Comparison of ENCODE assay signal across 8 cellular contexts in genomic region chr5:56818409-56819026, GRCh38. TPM values are rescaled to one million over a fixed set of nuclear protein-coding genes. Genes with fewer than 3 reads are reported as not detected.
DNase-seq lines count a peak whose midpoint lies in the region; ATAC-seq, FAIRE-seq and TF ChIP-seq lines count a peak whose summit lies in the region.

No MANE protein-coding gene starts in this region.

- H2AFZ ChIP-seq in neural progenitor cell (replicated peaks): no peak overlapping the region

- H3K36me3 ChIP-seq in DOHH2 (ENCODE audit: control insufficient read depth, low read length): peaks cover 11% of the 10 kb centered on the region
- no peaks in the 10 kb centered on the region for H3K36me3 ChIP-seq in neural progenitor cell

- H3K27me3 ChIP-seq in DOHH2 (ENCODE audit: control insufficient read depth, low read length) (no peaks in the 10 kb centered on the region), dorsolateral prefrontal cortex (no peaks in the 10 kb centered on the region), neural progenitor cell (peaks cover 24% of the 10 kb centered on the region)

- H3K27ac ChIP-seq in DOHH2 (ENCODE audit: low read depth, low read length) (peak overlapping the region; percentile 82), dorsolateral prefrontal cortex (peak overlapping the region in 4 of 59 donors; percentile 12 to 34 (median 32)), neural progenitor cell (no peak overlapping the region)

- peaks cover 5% of the 10 kb centered on the region for H4K20me1 ChIP-seq in DOHH2 (ENCODE audit: control insufficient read depth, insufficient read depth, low read depth, low read length)
- H4K20me1 ChIP-seq in neural progenitor cell (ENCODE audit: low read depth): peaks cover 65% of the 10 kb centered on the region

- H3F3A ChIP-seq in DOHH2 (ENCODE audit: control insufficient read depth, insufficient read depth) (peaks cover 9% of the 10 kb centered on the region; the same call in 1 of the 2 replicates), neural progenitor cell (ENCODE audit: low read depth) (peaks cover 24% of the 10 kb centered on the region)

- DNase-seq in NB4 (ENCODE audit: low read depth) (peak; percentile 43), dorsolateral prefrontal cortex (no peak), neural progenitor cell (ENCODE audit: low spot score) (no peak), HTR-8/SVneo (ENCODE audit: insufficient read length, low spot score) (no peak), HT-29 (ENCODE audit: low spot score) (no peak)
- no peak for DNase-seq in activated CD4-positive, alpha-beta T cell treated with anti-CD3 and anti-CD28 coated beads, Interleukin-2, amount 50 U/mL, for 4 hours

- FAIRE-seq in HTR-8/SVneo (lab: Jason Lieb, UNC): no peak

- peaks cover 24% of the 10 kb centered on the region for H3K4me1 Mint-ChIP-seq in neural progenitor cell

- intact Hi-C loops in dorsolateral prefrontal cortex (cut with DNase I): loop anchor here (5.0 to 10.0 kb wide), 4 partner anchors 336 to 826 kb away; partner anchors contain the start of genes IL6ST (in 2 of the 2) and GPBP1 (in 1 of the 2)

- no peak overlapping the region for H3K9ac ChIP-seq in neural progenitor cell

- H3K36me3 Mint-ChIP-seq in neural progenitor cell: peaks cover 14% of the 10 kb centered on the region

- H3K4me3 Mint-ChIP-seq in neural progenitor cell: no peak overlapping the region

- no peaks in the 10 kb centered on the region for H3K9me2 ChIP-seq in DOHH2 (replicated peaks; ENCODE audit: control insufficient read depth, low read length)

- H3K4me2 ChIP-seq in DOHH2 (ENCODE audit: low read length) (peak overlapping the region; percentile 93), neural progenitor cell (no peak overlapping the region)

- H3K9me3 ChIP-seq in DOHH2 (ENCODE audit: control insufficient read depth, insufficient read depth, low read length): no peaks in the 10 kb centered on the region
- no peaks in the 10 kb centered on the region for H3K9me3 ChIP-seq in neural progenitor cell (ENCODE audit: low read depth)

- peaks cover 9% of the 10 kb centered on the region for H3K27me3 Mint-ChIP-seq in neural progenitor cell (ENCODE audit: insufficient read depth, low read depth)

- TF ChIP-seq CTCF in DOHH2 (IDR thresholded peaks at IDR 0.05; ENCODE audit: low read depth, low read length, poor library complexity, severe bottlenecking) (peak; percentile 45), NB4 (IDR thresholded peaks at IDR 0.05; ENCODE audit: low read depth, low read length) (no peak), dorsolateral prefrontal cortex (IDR thresholded peaks at IDR 0.05 in 54 of 56, conservative IDR thresholded peaks at IDR 0.05 in 2 of 56; ENCODE audit: low read depth in 1 of 56, partially characterized antibody in 56 of 56) (peak in 8 of 56 donors; percentile 15 to 31 (median 20)), neural progenitor cell (IDR thresholded peaks at IDR 0.05) (peak; percentile 39)

- no peaks in the 10 kb centered on the region for H3K9me3 Mint-ChIP-seq in neural progenitor cell

- ATAC-seq in GM18873 (IDR thresholded peaks at IDR 0.05; ENCODE audit: low FRiP score, unreplicated experiment): no peak

- H3K79me2 ChIP-seq in DOHH2 (ENCODE audit: control insufficient read depth, low read length) (peaks cover 88% of the 10 kb centered on the region), neural progenitor cell (ENCODE audit: low read depth) (peaks cover 73% of the 10 kb centered on the region)

- H3K4me1 ChIP-seq in DOHH2 (ENCODE audit: control insufficient read depth, low read length): peaks cover 49% of the 10 kb centered on the region
- peaks cover 19% of the 10 kb centered on the region for H3K4me1 ChIP-seq in neural progenitor cell

- H3K27ac Mint-ChIP-seq in neural progenitor cell: no peak overlapping the region

- H3K4me3 ChIP-seq in DOHH2 (ENCODE audit: low read length): peak overlapping the region; percentile 88
- H3K4me3 ChIP-seq in NB4 (ENCODE audit: low read depth, low read length): peak overlapping the region; percentile 85
- peak overlapping the region in 32 of 59 donors; percentile 1 to 93 (median 24) for H3K4me3 ChIP-seq in dorsolateral prefrontal cortex
- H3K4me3 ChIP-seq in neural progenitor cell: no peak overlapping the region

- TF ChIP-seq POLR2A in NB4 (IDR thresholded peaks at IDR 0.05; ENCODE audit: extremely low read depth, insufficient read length): no peak

RNA-seq across cellular contexts. Expression of gene MAP3K1, which starts 3.2 kb away (rescaled TPM):
- 10 to 100 TPM in 7 of 120 experiments, 1 to 10 TPM in 113; 4.9 to 12.5 (median 7.8) TPM for total RNA-seq in dorsolateral prefrontal cortex
- 20.3 and 22.2 TPM in 2 replicates for total RNA-seq in neural progenitor cell (ENCODE audit: low replicate concordance)
- total RNA-seq in HT-29 (2014; rRNA removed; shearing (Covaris generic)): 17.7 and 18.4 TPM in 2 replicates
